Comparison of ENCODE assay signal across 10 cellular contexts in the genomic region with DNA sequence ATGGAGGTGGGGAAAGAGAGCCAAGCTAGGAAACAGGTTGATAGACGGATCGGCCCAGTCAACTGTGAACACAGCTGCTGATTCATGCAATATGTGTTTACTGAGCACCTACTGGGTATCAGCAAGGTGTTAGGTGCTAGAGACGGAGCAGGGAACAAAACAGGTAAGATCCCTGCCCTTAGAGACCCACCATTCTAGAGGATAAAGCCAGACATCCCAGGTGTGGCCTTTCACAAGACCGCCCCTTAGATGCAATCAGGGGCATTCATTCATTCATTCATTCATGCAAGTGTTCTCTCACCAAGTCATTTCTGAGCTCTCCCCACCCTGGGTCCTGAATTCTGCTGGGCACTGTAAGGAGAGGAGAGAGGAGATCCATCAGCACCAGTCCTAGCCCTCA. TPM values are rescaled to one million over a fixed set of nuclear protein-coding genes. Genes with fewer than 3 reads are reported as not detected.
DNase-seq lines count a peak whose midpoint lies in the region; ATAC-seq and TF ChIP-seq lines count a peak whose summit lies in the region.
"Had no signal": no experiment of that assay in that cellular context is flagged by ENCODE, and none has a peak within 500 bp of the region (broad histone marks: within the 10 kb centered on the region; RNA-seq: fewer than 3 reads in every experiment).

No MANE protein-coding gene starts in this region.

- POLR2A ChIA-PET in activated B cell treated with CpG ODN at 0.5 μM for 24 hours (lab: Charles Lee), result interaction anchor here (2.2 kb wide), 1 partner anchor 21 kb away, joined by 28 read pairs; the partner anchor contains the start of gene MTM1

- H3K4me1 Mint-ChIP-seq in activated B cell treated with CpG ODN at 0.5 μM for 24 hours (peaks cover 26% of the 10 kb centered on the region), immature natural killer cell (peaks cover 30 to 39% of the 10 kb centered on the region in 2 donors)

- peak overlapping the region; percentile 77 for H3K4me3 Mint-ChIP-seq in activated B cell treated with CpG ODN at 0.5 μM for 24 hours
- peak overlapping the region; percentile 66 to 89 (median 74) for H3K4me3 Mint-ChIP-seq in immature natural killer cell

- ATAC-seq in activated B cell treated with CpG ODN at 0.5 μM for 24 hours (ENCODE audit: low read depth), result no peak
- no peak for ATAC-seq in GM18519 (IDR thresholded peaks at IDR 0.05; ENCODE audit: low FRiP score, unreplicated experiment)
- ATAC-seq in HG03354 (IDR thresholded peaks at IDR 0.05; ENCODE audit: poor library complexity, severe bottlenecking, unreplicated experiment), result no peak
- ATAC-seq in HG03460 (IDR thresholded peaks at IDR 0.05; ENCODE audit: unreplicated experiment), result no peak

- H3K9me2 ChIP-seq in GM23248 (ENCODE audit: insufficient read depth), result no peaks in the 10 kb centered on the region

- in situ Hi-C loops in GM23248 (cut with MboI), result no loop called here

- no peak overlapping the region for H3K4me2 ChIP-seq in GM23248 (ENCODE audit: unreplicated experiment)
- H3K4me2 ChIP-seq in skeletal muscle satellite cell (ENCODE audit: low read length), result peak overlapping the region; percentile 79

- no peaks in the 10 kb centered on the region for H3K79me2 ChIP-seq in GM23248 (ENCODE audit: insufficient read depth)

- H4K20me1 ChIP-seq in GM23248 (ENCODE audit: insufficient read depth), result no peaks in the 10 kb centered on the region

- no peaks in the 10 kb centered on the region for H3K9me3 Mint-ChIP-seq in activated B cell treated with CpG ODN at 0.5 μM for 24 hours
- peaks cover 0 to 2% (median 0%) of the 10 kb centered on the region in 6 donors for H3K9me3 Mint-ChIP-seq in immature natural killer cell

- H3F3A ChIP-seq in GM23248 (ENCODE audit: insufficient read depth), result no peaks in the 10 kb centered on the region

- CTCF ChIA-PET in activated B cell treated with CpG ODN at 0.5 μM for 24 hours (lab: Charles Lee), result no interaction called here

- H3K36me3 ChIP-seq in GM23248 (ENCODE audit: low read depth) (no peaks in the 10 kb centered on the region), skeletal muscle satellite cell (ENCODE audit: insufficient read depth, low read length) (no peaks in the 10 kb centered on the region)
- H3K36me3 ChIP-seq: SJSA1 had no signal

- H3K27me3 Mint-ChIP-seq in activated B cell treated with CpG ODN at 0.5 μM for 24 hours (no peaks in the 10 kb centered on the region), immature natural killer cell (ENCODE audit: low read depth in 3 of 3) (peaks cover 8 to 21% (median 12%) of the 10 kb centered on the region in 3 donors)

- H3K9ac ChIP-seq in GM23248 (peak overlapping the region; percentile 73), skeletal muscle satellite cell (ENCODE audit: low read depth, low read length) (no peak overlapping the region)

- DNase-seq in GM23248 (no peak), activated B cell treated with CpG ODN at 0.5 μM for 24 hours (no peak), immature natural killer cell (no peak)
- no peak for DNase-seq in stimulated activated CD4-positive, alpha-beta T cell treated with anti-CD3 and anti-CD28 coated beads, Interleukin-2, amount 100 ng/mL, for 48 hours
- DNase-seq: stimulated activated CD4-positive, alpha-beta T cell treated with anti-CD3 and anti-CD28 coated beads, Interleukin-4, amount 100 ng/mL, for 4 hours had no signal

- H3K4me1 ChIP-seq in GM23248 (ENCODE audit: insufficient read depth) (peaks cover 13% of the 10 kb centered on the region; the same call in 1 of the 2 replicates), skeletal muscle satellite cell (ENCODE audit: control insufficient read depth, insufficient read depth, low read length) (peaks cover 26% of the 10 kb centered on the region)

- H3K4me3 ChIP-seq in GM23248 (no peak overlapping the region), skeletal muscle satellite cell (ENCODE audit: low read length) (no peak overlapping the region)

- peak overlapping the region; percentile 72; the same call in 1 of the 2 replicates for H3K27ac ChIP-seq in GM23248
- H3K27ac ChIP-seq: SJSA1 had no signal

- intact Hi-C loops in activated B cell treated with CpG ODN at 0.5 μM for 24 hours (cut with micrococcal nuclease), result loop anchor here (5.0 kb wide), 2 partner anchors 39 to 186 kb away; partner anchors contain the start of gene MAMLD1

- no peak for TF ChIP-seq CTCF in activated B cell treated with CpG ODN at 0.5 μM for 24 hours (IDR thresholded peaks at IDR 0.05)

- peak overlapping the region; percentile 91 for H2AFZ ChIP-seq in GM23248

- H3K27ac Mint-ChIP-seq in activated B cell treated with CpG ODN at 0.5 μM for 24 hours, result peak overlapping the region; percentile 66
- peak overlapping the region in 5 of 6 donors; percentile 4 to 77 (median 44) for H3K27ac Mint-ChIP-seq in immature natural killer cell

- H3K36me3 Mint-ChIP-seq in activated B cell treated with CpG ODN at 0.5 μM for 24 hours (ENCODE audit: low read depth), result no peaks in the 10 kb centered on the region
- no peaks in the 10 kb centered on the region for H3K36me3 Mint-ChIP-seq in immature natural killer cell

- no peaks in the 10 kb centered on the region for H3K27me3 ChIP-seq in GM23248 (replicated peaks; ENCODE audit: insufficient read depth)
- H3K27me3 ChIP-seq in skeletal muscle satellite cell (ENCODE audit: control insufficient read depth, insufficient read depth, low read length), result no peaks in the 10 kb centered on the region
- H3K27me3 ChIP-seq: SJSA1 had no signal

- H3K9me3 ChIP-seq in GM23248 (ENCODE audit: low read depth), result no peaks in the 10 kb centered on the region
- no peaks in the 10 kb centered on the region for H3K9me3 ChIP-seq in skeletal muscle satellite cell (replicated peaks; ENCODE audit: low read length)
- H3K9me3 ChIP-seq: SJSA1 had no signal

- WGBS in GM23248 (ENCODE audit: low coverage in 1 of 2, low lambda C conversion rate in 2 of 2, missing lambda C conversion rate in 2 of 2), 2 experiments, result 97 to 100% methylated on average over 2 to 4 of the region's 4 CpGs

RNA-seq across cellular contexts. Expression of gene MTM1, which starts 20.2 kb away (rescaled TPM):
- total RNA-seq in GM23248 (2014; rRNA removed; shearing (Covaris generic)), result 8.0 and 8.9 TPM in 2 replicates
- polyA plus RNA-seq in GM23248 (2016; fragmentation: Nextera tagmentation; extraction: Ambion mirVana) (8.1 and 8.5 TPM in 2 replicates), immature natural killer cell (1 to 10 TPM; 2.9 to 4.9 (median 4.9) TPM)
- 22.0 and 24.4 TPM in 2 replicates for total RNA-seq in activated B cell treated with CpG ODN at 0.5 μM for 24 hours
- total RNA-seq in skeletal muscle satellite cell (2012; rRNA removed), result 6.1 and 6.8 TPM in 2 replicates
